12 cellular contexts compared by ENCODE assay signal in the genomic region with DNA sequence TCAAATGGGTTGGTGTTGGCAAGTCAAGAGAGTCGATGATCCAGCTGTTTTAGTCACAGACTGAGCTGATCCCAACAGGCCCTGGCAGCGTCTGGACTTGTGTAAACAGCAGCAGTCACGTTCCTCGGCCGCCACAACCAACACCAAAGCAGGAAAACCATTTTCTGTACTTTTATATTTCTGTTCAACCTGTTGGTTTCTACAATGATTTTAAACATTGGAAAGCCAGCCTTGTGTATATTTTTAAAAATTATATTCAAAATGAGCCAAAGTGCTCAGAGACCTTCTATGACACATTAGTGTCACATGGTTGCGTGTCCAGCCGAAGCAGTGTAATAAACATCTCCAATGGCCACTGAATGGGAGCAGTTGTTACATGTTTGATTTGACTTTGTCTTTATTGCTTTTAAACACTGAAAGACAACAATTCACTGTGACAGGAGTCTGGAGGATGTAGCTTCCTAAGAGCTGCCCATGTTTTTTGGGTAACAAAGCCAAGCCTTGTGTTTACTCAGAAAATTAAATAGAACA.
DNase-seq lines count a peak whose midpoint lies in the region; ATAC-seq and TF ChIP-seq lines count a peak whose summit lies in the region.
"Had no signal": no experiment of that assay in that cellular context is flagged by ENCODE, and none has a peak within 500 bp of the region (broad histone marks: within the 10 kb centered on the region; RNA-seq: fewer than 3 reads in every experiment).

No MANE protein-coding gene starts in this region.

- POLR2A ChIA-PET in HEK293T (lab: Yijun Ruan, JAX) = interaction anchor here (0.8 kb wide), 1 partner anchor 10 kb away, joined by 3 read pairs; no protein-coding TSS in a partner anchor

- CTCF ChIA-PET in HEK293T (lab: Yijun Ruan, JAX) = no interaction called here

- H3K27me3 ChIP-seq in HAP-1 (ENCODE audit: low read depth) = no peaks in the 10 kb centered on the region
- H3K27me3 ChIP-seq: BE2C, SJCRH30 had no signal

- H3K36me3 ChIP-seq in HAP-1 (replicated peaks) = no peaks in the 10 kb centered on the region
- H3K36me3 ChIP-seq: BE2C, SJCRH30 had no signal

- peaks cover 3% of the 10 kb centered on the region for H3K4me1 ChIP-seq in HAP-1
- H3K4me1 ChIP-seq: BE2C had no signal

- H3K4me3 ChIP-seq in AG10803 (ENCODE audit: low read length) (no peak overlapping the region), foreskin fibroblast (ENCODE audit: low read depth in 1 of 2, low read length in 2 of 2) (no peak overlapping the region), HAP-1 (no peak overlapping the region)
- H3K4me3 ChIP-seq: SJCRH30 had no signal

- peaks cover 20% of the 10 kb centered on the region for H3K9me3 Mint-ChIP-seq in nephron progenitor cell
- H3K9me3 Mint-ChIP-seq: naive thymus-derived CD8-positive, alpha-beta T cell had no signal

- no peak for TF ChIP-seq CTCF in AG10803 (conservative IDR thresholded peaks at IDR 0.05; ENCODE audit: low read length)
- TF ChIP-seq CTCF in foreskin fibroblast (IDR thresholded peaks at IDR 0.05; ENCODE audit: low read depth, low read length) = no peak
- no peak for TF ChIP-seq CTCF in nephron progenitor cell (IDR thresholded peaks at IDR 0.05)

- peak overlapping the region; percentile 39 for H3K27ac Mint-ChIP-seq in nephron progenitor cell

- in situ Hi-C loops in HAP-1 (cut with MboI; ENCODE audit: low sequenced_read_pairs) = no loop called here

- H3K27me3 Mint-ChIP-seq in nephron progenitor cell (ENCODE audit: low read depth, poor library complexity) = peaks cover 3% of the 10 kb centered on the region
- H3K27me3 Mint-ChIP-seq: naive thymus-derived CD8-positive, alpha-beta T cell had no signal

- no peaks in the 10 kb centered on the region; the same call in 1 of the 2 replicates for H3K9me3 ChIP-seq in HAP-1
- H3K9me3 ChIP-seq: SJCRH30 had no signal

- peak; percentile 61 for DNase-seq in AG10803 (ENCODE audit: low read depth)
- DNase-seq in NCI-H748 (lab: John Stamatoyannopoulos, UW; ENCODE audit: unreplicated experiment) = peak; percentile 90
- DNase-seq in foreskin fibroblast = peak; percentile 79 to 88
- no peak for DNase-seq in nephron progenitor cell
- DNase-seq in HEK293T (ENCODE audit: extremely low spot score) = no peak
- DNase-seq in HAP-1 (ENCODE audit: low spot score in 2 of 2) = no peak
- DNase-seq in NCI-H1930 (lab: John Stamatoyannopoulos, UW) = no peak
- DNase-seq: BE2C, MV-4-11 had no signal

- no peak overlapping the region for H3K4me3 Mint-ChIP-seq in nephron progenitor cell
- H3K4me3 Mint-ChIP-seq: naive thymus-derived CD8-positive, alpha-beta T cell had no signal

- ATAC-seq in GM19455 (IDR thresholded peaks at IDR 0.05; ENCODE audit: unreplicated experiment) = no peak
- ATAC-seq: naive thymus-derived CD8-positive, alpha-beta T cell had no signal

- peaks cover 13% of the 10 kb centered on the region for H3K36me3 Mint-ChIP-seq in nephron progenitor cell (ENCODE audit: low read depth)
- H3K36me3 Mint-ChIP-seq: naive thymus-derived CD8-positive, alpha-beta T cell had no signal

- peaks cover 42% of the 10 kb centered on the region for H3K4me1 Mint-ChIP-seq in nephron progenitor cell

TF ChIP-seq in HEK293T, 16 proteins besides CTCF, POLR2A, EP300 and RAD21:
- no peak for TF ChIP-seq ZNF384 (IDR thresholded peaks at IDR 0.05)
- TF ChIP-seq FOXM1 (IDR thresholded peaks at IDR 0.05; ENCODE audit: borderline replicate concordance) = no peak
- no peak for TF ChIP-seq SP1 (IDR thresholded peaks at IDR 0.05)
- TF ChIP-seq, protein P1, sequence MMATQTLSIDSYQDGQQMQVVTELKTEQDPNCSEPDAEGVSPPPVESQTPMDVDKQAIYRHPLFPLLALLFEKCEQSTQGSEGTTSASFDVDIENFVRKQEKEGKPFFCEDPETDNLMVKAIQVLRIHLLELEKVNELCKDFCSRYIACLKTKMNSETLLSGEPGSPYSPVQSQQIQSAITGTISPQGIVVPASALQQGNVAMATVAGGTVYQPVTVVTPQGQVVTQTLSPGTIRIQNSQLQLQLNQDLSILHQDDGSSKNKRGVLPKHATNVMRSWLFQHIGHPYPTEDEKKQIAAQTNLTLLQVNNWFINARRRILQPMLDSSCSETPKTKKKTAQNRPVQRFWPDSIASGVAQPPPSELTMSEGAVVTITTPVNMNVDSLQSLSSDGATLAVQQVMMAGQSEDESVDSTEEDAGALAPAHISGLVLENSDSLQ (IDR thresholded peaks at IDR 0.05) = no peak
- TF ChIP-seq CTBP1 (IDR thresholded peaks at IDR 0.05; ENCODE audit: borderline replicate concordance) = no peak
- no peak for TF ChIP-seq FOXK2 (IDR thresholded peaks at IDR 0.05)
- TF ChIP-seq LEF1 (IDR thresholded peaks at IDR 0.05; ENCODE audit: borderline replicate concordance) = no peak

Comparison
In these comparisons a context has a peak if more than half of its experiments do, and no peak if none do; other contexts are left out.
1. DNase-seq: peak in AG10803 (single experiment), NCI-H748 (single experiment) and foreskin fibroblast (2 of 2); none in nephron progenitor cell (single experiment), HEK293T (single experiment), HAP-1 (0 of 2) and NCI-H1930 (0 of 2).